30 cellular contexts compared by ENCODE assay signal in the genomic region with DNA sequence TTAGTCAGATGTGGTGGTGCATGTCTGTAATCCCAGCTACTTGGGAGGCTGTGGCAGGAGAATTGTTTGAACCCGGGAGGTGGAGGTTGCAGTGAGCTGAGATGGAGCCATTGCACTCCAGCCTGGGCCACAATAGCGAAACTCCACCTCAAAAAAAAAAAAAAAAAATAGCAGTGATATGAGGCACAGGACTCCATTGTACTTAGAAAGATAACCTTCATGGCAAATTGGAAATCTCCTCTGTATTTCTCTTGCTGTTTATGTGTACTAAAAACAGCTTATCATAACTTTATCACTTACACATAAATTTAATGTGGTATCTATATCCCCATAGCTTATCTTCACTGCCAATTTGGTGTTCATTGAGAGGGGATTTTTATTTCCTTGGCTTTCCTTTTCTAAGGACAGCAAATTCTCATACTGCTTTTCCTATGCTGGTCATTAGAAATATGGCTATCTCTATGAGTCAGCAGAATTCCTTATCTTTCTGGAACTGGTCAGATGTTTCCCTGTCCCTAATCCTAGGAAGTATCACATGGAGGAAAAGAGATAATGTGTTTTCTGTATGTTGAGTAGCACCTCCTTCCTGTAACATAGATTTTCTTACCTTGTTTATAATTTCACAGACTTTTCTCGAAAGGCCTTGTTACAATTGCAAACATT. TPM values are rescaled to one million over a fixed set of nuclear protein-coding genes. Genes with fewer than 3 reads are reported as not detected.
DNase-seq lines count a peak whose midpoint lies in the region; ATAC-seq and TF ChIP-seq lines count a peak whose summit lies in the region.
"Had no signal": no experiment of that assay in that cellular context is flagged by ENCODE, and none has a peak within 500 bp of the region (broad histone marks: within the 10 kb centered on the region; RNA-seq: fewer than 3 reads in every experiment).

No MANE protein-coding gene starts in this region.

- no peak overlapping the region for H3K9ac ChIP-seq in MM.1S (ENCODE audit: low read length)
- H3K9ac ChIP-seq: KMS-11 had no signal

- intact Hi-C loops in left ventricle myocardium inferior (cut with micrococcal nuclease) (no loop called here), cardiac septum (cut with DNase I) (no loop called here)
- intact Hi-C loops in activated CD8-positive, alpha-beta T cell treated with anti-CD3 and anti-CD28 coated beads for 36 hours (cut with micrococcal nuclease) = no loop called here

- no peaks in the 10 kb centered on the region for H3K9me2 ChIP-seq in MM.1S (replicated peaks; ENCODE audit: insufficient read depth, low read length)

- no peak overlapping the region for H2AFZ ChIP-seq in MM.1S (ENCODE audit: low read length)
- H2AFZ ChIP-seq: PC-9 had no signal

- H3K4me1 ChIP-seq in left ventricle myocardium inferior (peaks cover 12% of the 10 kb centered on the region), MM.1S (ENCODE audit: low read length) (no peaks in the 10 kb centered on the region)
- H3K4me1 ChIP-seq: ascending aorta, esophagus muscularis mucosa, pancreas, stomach, vagina had no signal

- POLR2A ChIA-PET in activated CD8-positive, alpha-beta T cell treated with anti-CD3 and anti-CD28 coated beads for 36 hours (lab: Charles Lee) = interaction anchor here (1.1 kb wide), 1 partner anchor 178 kb away, joined by 3 read pairs; no protein-coding TSS in a partner anchor

- H3K9me3 ChIP-seq in left ventricle myocardium inferior (replicated peaks) (peaks cover 25% of the 10 kb centered on the region), MM.1S (replicated peaks; ENCODE audit: insufficient read depth, low read length) (no peaks in the 10 kb centered on the region; the same call in 1 of the 2 replicates)
- H3K9me3 ChIP-seq: pancreas, vagina had no signal

- H3K36me3 Mint-ChIP-seq in activated CD8-positive, alpha-beta T cell treated with anti-CD3 and anti-CD28 coated beads for 36 hours (ENCODE audit: low read depth) = no peaks in the 10 kb centered on the region

- H3K4me1 Mint-ChIP-seq in activated CD8-positive, alpha-beta T cell treated with anti-CD3 and anti-CD28 coated beads for 36 hours (ENCODE audit: low read depth) = peaks cover 5% of the 10 kb centered on the region
- H3K4me1 Mint-ChIP-seq: activated CD4-positive, alpha-beta T cell treated with anti-CD3 and anti-CD28 coated beads, Interleukin-2, amount 10 ng/mL, durations not matched to agents 7 days and 5 days; neural crest cell; WTC11 had no signal

- H3K4me2 ChIP-seq in MM.1S (ENCODE audit: low read depth, low read length) = no peak overlapping the region
- H3K4me2 ChIP-seq: KMS-11, PC-9 had no signal

- TF ChIP-seq CTCF in left ventricle myocardium inferior (IDR thresholded peaks at IDR 0.05; ENCODE audit: borderline replicate concordance) (no peak), choroid plexus epithelial cell (conservative IDR thresholded peaks at IDR 0.05; ENCODE audit: low read depth, low read length) (no peak), MM.1S (IDR thresholded peaks at IDR 0.05; ENCODE audit: low read length) (no peak)
- TF ChIP-seq CTCF in activated CD8-positive, alpha-beta T cell treated with anti-CD3 and anti-CD28 coated beads for 36 hours (IDR thresholded peaks at IDR 0.05) = no peak

- H3F3A ChIP-seq in MM.1S (ENCODE audit: insufficient read depth, low read length) = no peaks in the 10 kb centered on the region

- H3K4me3 Mint-ChIP-seq in activated CD8-positive, alpha-beta T cell treated with anti-CD3 and anti-CD28 coated beads for 36 hours = no peak overlapping the region
- H3K4me3 Mint-ChIP-seq: activated CD4-positive, alpha-beta T cell treated with anti-CD3 and anti-CD28 coated beads, Interleukin-2, amount 10 ng/mL, durations not matched to agents 7 days and 5 days; activated naive CD8-positive, alpha-beta T cell treated with anti-CD3 and anti-CD28 coated beads for 36 hours; CD4-positive, alpha-beta T cell; neural crest cell; T-helper 2 cell treated with Interferon-gamma antibody and Interleukin-4, amounts not matched to agents 5 μg/mL and 100 μg/mL, for 36 hours; WTC11 had no signal

- H3K27me3 ChIP-seq in left ventricle myocardium inferior (ENCODE audit: low read depth) (no peaks in the 10 kb centered on the region), MM.1S (replicated peaks; ENCODE audit: insufficient read depth, low read length) (no peaks in the 10 kb centered on the region)
- H3K27me3 ChIP-seq: ascending aorta, esophagus muscularis mucosa, pancreas, stomach, vagina had no signal

- H4K20me1 ChIP-seq in MM.1S (ENCODE audit: insufficient read depth, low read length) = no peaks in the 10 kb centered on the region

- peaks cover 5% of the 10 kb centered on the region for H3K9me3 Mint-ChIP-seq in activated CD8-positive, alpha-beta T cell treated with anti-CD3 and anti-CD28 coated beads for 36 hours
- H3K9me3 Mint-ChIP-seq: CD4-positive, alpha-beta T cell had no signal

- H3K27ac Mint-ChIP-seq in activated CD8-positive, alpha-beta T cell treated with anti-CD3 and anti-CD28 coated beads for 36 hours = no peak overlapping the region
- H3K27ac Mint-ChIP-seq: activated CD4-positive, alpha-beta T cell treated with anti-CD3 and anti-CD28 coated beads, Interleukin-2, amount 10 ng/mL, durations not matched to agents 7 days and 5 days; activated naive CD8-positive, alpha-beta T cell treated with anti-CD3 and anti-CD28 coated beads for 36 hours; CD4-positive, alpha-beta T cell; T-helper 2 cell treated with Interferon-gamma antibody and Interleukin-4, amounts not matched to agents 5 μg/mL and 100 μg/mL, for 36 hours; WTC11 had no signal

- DNase-seq in left ventricle myocardium inferior = no peak
- no peak for DNase-seq in cardiac septum (ENCODE audit: low spot score)
- peak; percentile 7 for DNase-seq in choroid plexus epithelial cell (ENCODE audit: low read depth)
- no peak for DNase-seq in left lobe of liver (ENCODE audit: low spot score)
- peak; percentile 58 for DNase-seq in pulmonary artery endothelial cell (ENCODE audit: low read depth, low spot score)
- no peak for DNase-seq in globus pallidus (ENCODE audit: low spot score)
- no peak for DNase-seq in activated CD8-positive, alpha-beta T cell treated with anti-CD3 and anti-CD28 coated beads for 36 hours
- no peak for DNase-seq in MM.1S
- DNase-seq: activated CD4-positive, alpha-beta T cell treated with anti-CD3 and anti-CD28 coated beads, Interleukin-2, amount 10 ng/mL, durations not matched to agents 7 days and 5 days; activated gamma-delta T cell; activated naive CD8-positive, alpha-beta T cell treated with anti-CD3 and anti-CD28 coated beads for 36 hours; activated T-cell treated with anti-CD3 and anti-CD28 coated beads, Interleukin-2, amount 50 U/mL, for 1 hour; CD4-positive, alpha-beta T cell; kidney glomerular epithelial cell; NCI-H2029; NCI-H526; pancreas; PC-9; SHP77; stimulated activated CD4-positive, alpha-beta T cell treated with anti-CD3 and anti-CD28 coated beads, Interleukin-2, amount 100 ng/mL, for 24 hours; stomach had no signal

- H3K27ac ChIP-seq in left ventricle myocardium inferior (replicated peaks) = peak overlapping the region; percentile 25
- no peak overlapping the region for H3K27ac ChIP-seq in MM.1S (ENCODE audit: low read length)
- H3K27ac ChIP-seq: ascending aorta, coronary artery, esophagus muscularis mucosa, KMS-11, pancreas, PC-9, stomach, vagina had no signal

- H3K4me3 ChIP-seq in left ventricle myocardium inferior = no peak overlapping the region
- H3K4me3 ChIP-seq in choroid plexus epithelial cell (ENCODE audit: low read depth, low read length) = no peak overlapping the region
- no peak overlapping the region for H3K4me3 ChIP-seq in MM.1S (ENCODE audit: low read length)
- H3K4me3 ChIP-seq: ascending aorta, coronary artery, esophagus muscularis mucosa, lung, pancreas, PC-9, stomach, vagina had no signal

- H3K36me3 ChIP-seq in left ventricle myocardium inferior = no peaks in the 10 kb centered on the region
- no peaks in the 10 kb centered on the region for H3K36me3 ChIP-seq in MM.1S (replicated peaks; ENCODE audit: insufficient read depth, low read length)
- H3K36me3 ChIP-seq: ascending aorta, esophagus muscularis mucosa, pancreas, stomach, vagina had no signal

- CTCF ChIA-PET in activated CD8-positive, alpha-beta T cell treated with anti-CD3 and anti-CD28 coated beads for 36 hours (lab: Charles Lee) = no interaction called here

- peak; percentile 60 for ATAC-seq in left lobe of liver
- no peak for ATAC-seq in activated CD8-positive, alpha-beta T cell treated with anti-CD3 and anti-CD28 coated beads for 36 hours
- ATAC-seq: pancreas, WTC11 had no signal

- no peaks in the 10 kb centered on the region for H3K79me2 ChIP-seq in MM.1S (ENCODE audit: low read length)

- H3K27me3 Mint-ChIP-seq in activated CD8-positive, alpha-beta T cell treated with anti-CD3 and anti-CD28 coated beads for 36 hours = peaks cover 4% of the 10 kb centered on the region
- H3K27me3 Mint-ChIP-seq: activated naive CD8-positive, alpha-beta T cell treated with anti-CD3 and anti-CD28 coated beads for 36 hours; CD4-positive, alpha-beta T cell had no signal

RNA-seq across cellular contexts. Expression of gene ZEB1, which starts 40.6 kb away (rescaled TPM):
- total RNA-seq in left ventricle myocardium inferior (85.4 TPM), cardiac septum (149 TPM), left lobe of liver (9.3 TPM), pulmonary artery endothelial cell (121 and 168 TPM in 2 replicates)
- 10 to 100 TPM; 28.4 to 29.7 TPM for total RNA-seq in activated CD8-positive, alpha-beta T cell treated with anti-CD3 and anti-CD28 coated beads for 36 hours

Comparison
In these comparisons a context has a peak if more than half of its experiments do, and no peak if none do; other contexts are left out.
1. DNase-seq: peak in choroid plexus epithelial cell (single experiment) and pulmonary artery endothelial cell (single experiment); none in left ventricle myocardium inferior (single experiment), cardiac septum (single experiment), left lobe of liver (single experiment), globus pallidus (single experiment), activated CD8-positive, alpha-beta T cell treated with anti-CD3 and anti-CD28 coated beads for 36 hours (single experiment) and MM.1S (single experiment).